ENCODE assay signal across 12 cellular contexts in genomic region chr1:151013518-151013917, GRCh38. TPM values are rescaled to one million over a fixed set of nuclear protein-coding genes. Genes with fewer than 3 reads are reported as not detected.
DNase-seq lines count a peak whose midpoint lies in the region; ATAC-seq and TF ChIP-seq lines count a peak whose summit lies in the region.
"Had no signal": no experiment of that assay in that cellular context is flagged by ENCODE, and none has a peak within 500 bp of the region (broad histone marks: within the 10 kb centered on the region; RNA-seq: fewer than 3 reads in every experiment).

No MANE protein-coding gene starts in this region.

- H3K4me1 ChIP-seq in colonic mucosa (no peaks in the 10 kb centered on the region), mesenchymal stem cell (ENCODE audit: control insufficient read depth, insufficient read depth, low read depth, low read length) (peaks cover 7% of the 10 kb centered on the region), aorta (ENCODE audit: control insufficient read depth in 1 of 2, insufficient read depth in 2 of 2, low read length in 2 of 2) (peaks cover 0 to 2% of the 10 kb centered on the region in 2 donors)

- no peaks in the 10 kb centered on the region for H3K9me3 ChIP-seq in colonic mucosa
- H3K9me3 ChIP-seq in mesenchymal stem cell (ENCODE audit: control insufficient read depth, low read length): no peaks in the 10 kb centered on the region
- H3K9me3 ChIP-seq in aorta (ENCODE audit: control insufficient read depth, low read length): no peaks in the 10 kb centered on the region

- H3K4me3 ChIP-seq in colonic mucosa (no peak overlapping the region), mesenchymal stem cell (ENCODE audit: insufficient read depth in 1 of 2, low read depth in 1 of 2, low read length in 2 of 2) (no peak overlapping the region), aorta (ENCODE audit: low read length in 2 of 2) (no peak overlapping the region)
- H3K4me3 ChIP-seq: GM12878 had no signal

- H2BK120ac ChIP-seq in mesenchymal stem cell (ENCODE audit: low read depth, low read length): no peak overlapping the region

- H3K14ac ChIP-seq in mesenchymal stem cell (ENCODE audit: low read length in 2 of 2): no peak overlapping the region

- WGBS in mesenchymal stem cell: 56% methylated on average over 1 of the region's 2 CpGs
- WGBS in aorta, 2 donors: 0 to 9% methylated on average over 2 of the region's 2 CpGs

- no peak overlapping the region for H2BK5ac ChIP-seq in mesenchymal stem cell (ENCODE audit: low read depth, low read length, poor library complexity, severe bottlenecking)

- no peak overlapping the region for H2AK5ac ChIP-seq in mesenchymal stem cell (ENCODE audit: low read length, severe bottlenecking)

- H2AFZ ChIP-seq in mesenchymal stem cell (ENCODE audit: low read depth, low read length): no peak overlapping the region

- H3K23ac ChIP-seq in mesenchymal stem cell (ENCODE audit: low read length in 2 of 2): no peak overlapping the region

- H2BK15ac ChIP-seq in mesenchymal stem cell (ENCODE audit: low read depth, poor library complexity, severe bottlenecking): no peak overlapping the region

- no peaks in the 10 kb centered on the region for H3K36me3 ChIP-seq in colonic mucosa
- H3K36me3 ChIP-seq in mesenchymal stem cell (ENCODE audit: control insufficient read depth in 1 of 2, insufficient read depth in 2 of 2, low read depth in 1 of 2, low read length in 2 of 2): peaks cover 0 to 9% of the 10 kb centered on the region in 2 experiments
- no peaks in the 10 kb centered on the region for H3K36me3 ChIP-seq in aorta (ENCODE audit: control insufficient read depth in 1 of 2, insufficient read depth in 2 of 2, low read length in 1 of 2)

- peak overlapping the region in 1 of 2 donors; percentile 53 for H3K9ac ChIP-seq in colonic mucosa (ENCODE audit: low read depth in 2 of 2, low read length in 2 of 2)
- H3K9ac ChIP-seq in mesenchymal stem cell (ENCODE audit: low read length): no peak overlapping the region

- H3K79me1 ChIP-seq in mesenchymal stem cell (replicated peaks; ENCODE audit: low read length, poor library complexity, severe bottlenecking): peaks cover 20% of the 10 kb centered on the region

- intact Hi-C loops in Right ventricle myocardium inferior (cut with DNase I) (loop anchor here (1.0 kb wide), 1 partner anchor 9 kb away; no protein-coding TSS in a partner anchor), cardiac septum (cut with DNase I) (no loop called here), colonic mucosa (cut with DNase I) (no loop called here), aorta (cut with DNase I) (no loop called here)

- no peak overlapping the region for H3K4ac ChIP-seq in mesenchymal stem cell (ENCODE audit: low read depth in 1 of 2, low read length in 2 of 2)

- no peak overlapping the region for H4K91ac ChIP-seq in mesenchymal stem cell (ENCODE audit: low read length)

- H4K8ac ChIP-seq in mesenchymal stem cell (ENCODE audit: low read length): no peak overlapping the region

- peak overlapping the region in 1 of 2 experiments; percentile 61 for H3K18ac ChIP-seq in mesenchymal stem cell (ENCODE audit: low read depth in 1 of 2, low read length in 2 of 2)

- H3K27me3 ChIP-seq in colonic mucosa (no peaks in the 10 kb centered on the region), mesenchymal stem cell (ENCODE audit: control insufficient read depth in 1 of 2, insufficient read depth in 1 of 2, low read length in 2 of 2) (no peaks in the 10 kb centered on the region), aorta (ENCODE audit: control insufficient read depth in 1 of 2, insufficient read depth in 2 of 2, low read length in 1 of 2) (no peaks in the 10 kb centered on the region)

- no peak for TF ChIP-seq CTCF in colonic mucosa (IDR thresholded peaks at IDR 0.05)

- peak overlapping the region in 1 of 2 experiments; percentile 11 for H2BK12ac ChIP-seq in mesenchymal stem cell (ENCODE audit: low read length in 2 of 2)

- H3K27ac ChIP-seq in colonic mucosa (peak overlapping the region; percentile 54), mesenchymal stem cell (ENCODE audit: low read length, poor library complexity, severe bottlenecking) (peak overlapping the region; percentile 58), aorta (ENCODE audit: low read depth in 1 of 2, low read length in 2 of 2) (no peak overlapping the region)

- no peak overlapping the region for H3K4me2 ChIP-seq in mesenchymal stem cell (ENCODE audit: low read length, poor library complexity, severe bottlenecking)

- DNase-seq in Right ventricle myocardium inferior (ENCODE audit: missing footprints) (no peak), cardiac septum (ENCODE audit: low spot score) (no peak), colonic mucosa (peak; percentile 41), mesenchymal stem cell (peak; percentile 89), aorta (no peak), SKM-1 treated with dmso at 0.1 percent for 144 hours (lab: John Stamatoyannopoulos, UW; ENCODE audit: unreplicated experiment) (no peak), GM03348 (ENCODE audit: low spot score) (no peak), DMS114 treated with DMSO at 0.1 percent for 48 hours (lab: John Stamatoyannopoulos, UW; ENCODE audit: unreplicated experiment) (no peak)
- DNase-seq: activated CD8-positive, alpha-beta T cell treated with anti-CD3 and anti-CD28 coated beads, Interleukin-2, amount 10 ng/mL, durations not matched to agents 7 days and 5 days; NCI-H1048 had no signal

- peak; percentile 85 for ATAC-seq in Right ventricle myocardium inferior
- ATAC-seq in aorta (ENCODE audit: low FRiP score): peak; percentile 27
- ATAC-seq: activated CD8-positive, alpha-beta T cell treated with anti-CD3 and anti-CD28 coated beads, Interleukin-2, amount 10 ng/mL, durations not matched to agents 7 days and 5 days; GM12878 had no signal

RNA-seq across cellular contexts. Expression of gene PRUNE1, which starts 5.3 kb away (rescaled TPM):
- total RNA-seq in Right ventricle myocardium inferior (42.1 TPM), cardiac septum (31.0 TPM), colonic mucosa (10 to 100 TPM; 20.4 to 21.5 TPM), aorta (10 to 100 TPM; 14.8 TPM)
- 10.7 TPM for polyA plus RNA-seq in mesenchymal stem cell (2013, experiment 1 of 2)
- polyA plus RNA-seq in mesenchymal stem cell (2013, experiment 2 of 2): 9.8 TPM
- 10 to 100 TPM; 10.5 to 16.8 TPM for polyA plus RNA-seq in aorta

RNA-seq across cellular contexts. Expression of gene MINDY1, which starts 6.8 kb away (rescaled TPM):
- total RNA-seq in Right ventricle myocardium inferior (38.5 TPM), cardiac septum (49.1 TPM), colonic mucosa (10 to 100 TPM; 40.4 to 43.1 TPM), aorta (10 to 100 TPM; 20.1 to 26.0 TPM)
- polyA plus RNA-seq in mesenchymal stem cell (2013, experiment 1 of 2): 9.3 TPM
- 8.1 TPM for polyA plus RNA-seq in mesenchymal stem cell (2013, experiment 2 of 2)
- polyA plus RNA-seq in aorta: 10 to 100 TPM in 1 of 2 donors, 1 to 10 TPM in 1; 8.9 to 17.7 TPM

RNA-seq across cellular contexts. Expression of gene BNIPL, which starts 22.9 kb away (rescaled TPM):
- 0.30 TPM for total RNA-seq in Right ventricle myocardium inferior
- total RNA-seq in cardiac septum: 0.32 TPM
- total RNA-seq in colonic mucosa: 1 to 10 TPM in 1 of 2 donors, under 1 TPM in 1; 0.69 to 1.9 TPM
- 0.12 TPM for polyA plus RNA-seq in mesenchymal stem cell (2013, experiment 1 of 2)
- 0.12 TPM for polyA plus RNA-seq in mesenchymal stem cell (2013, experiment 2 of 2)
- total RNA-seq in aorta: under 1 TPM; 0.29 to 0.54 TPM
- polyA plus RNA-seq in aorta: under 1 TPM in 1 of 2 donors, not detected in 1; 0.38 TPM

RNA-seq across cellular contexts. Expression of gene ANXA9, which starts 31.4 kb away (rescaled TPM):
- total RNA-seq in Right ventricle myocardium inferior (not detected), cardiac septum (0.16 TPM), colonic mucosa (under 1 TPM; 0.40 to 0.53 TPM), aorta (not detected)
- 0.23 TPM for polyA plus RNA-seq in mesenchymal stem cell (2013, experiment 1 of 2)
- polyA plus RNA-seq in mesenchymal stem cell (2013, experiment 2 of 2): 0.16 TPM
- under 1 TPM in 1 of 2 donors, not detected in 1; 0.15 TPM for polyA plus RNA-seq in aorta
- total RNA-seq: activated CD8-positive, alpha-beta T cell treated with anti-CD3 and anti-CD28 coated beads, Interleukin-2, amount 10 ng/mL, durations not matched to agents 7 days and 5 days; GM12878; pulmonary artery endothelial cell had no signal

RNA-seq across cellular contexts. Expression of gene C1orf56, which starts 34.0 kb away (rescaled TPM):
- total RNA-seq in Right ventricle myocardium inferior: 6.6 TPM
- 8.9 TPM for total RNA-seq in cardiac septum
- total RNA-seq in colonic mucosa: 1 to 10 TPM; 2.6 to 3.2 TPM
- 3.3 TPM for polyA plus RNA-seq in mesenchymal stem cell (2013, experiment 1 of 2)
- 3.3 TPM for polyA plus RNA-seq in mesenchymal stem cell (2013, experiment 2 of 2)
- 1 to 10 TPM; 3.0 to 3.8 TPM for total RNA-seq in aorta
- polyA plus RNA-seq in aorta: 1 to 10 TPM; 1.8 to 2.6 TPM

Comparison
In these comparisons a context has a peak if more than half of its experiments do, and no peak if none do; other contexts are left out.
1. DNase-seq: peak in colonic mucosa (single experiment) and mesenchymal stem cell (single experiment); none in Right ventricle myocardium inferior (single experiment), cardiac septum (single experiment), aorta (0 of 2), SKM-1 treated with dmso at 0.1 percent for 144 hours (single experiment), GM03348 (single experiment) and DMS114 treated with DMSO at 0.1 percent for 48 hours (single experiment).
2. H3K27ac ChIP-seq: peak in colonic mucosa (single experiment) and mesenchymal stem cell (single experiment); none in aorta (0 of 2).